Comparison of ENCODE assay signal across 11 cellular contexts in the genomic region with DNA sequence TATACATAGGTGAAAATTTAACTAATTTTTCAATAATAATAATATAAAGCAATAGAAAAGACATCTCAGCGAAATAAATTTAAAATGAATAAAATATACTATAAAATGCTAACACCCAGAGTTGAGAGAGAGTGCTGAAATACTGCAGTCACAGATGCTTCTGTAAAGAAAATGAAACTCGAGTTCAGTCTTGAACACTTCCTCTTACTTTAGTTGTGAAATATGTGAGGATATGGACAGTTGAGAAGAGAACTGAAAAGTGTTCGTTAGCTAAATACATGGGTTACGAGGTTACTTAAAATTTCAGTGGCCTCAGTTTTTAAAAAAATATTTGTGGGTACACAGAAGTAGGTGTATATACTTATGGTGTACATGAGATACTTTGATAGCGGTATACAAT.
A peak's percentile ranks its signal among the peaks of the same experiment; 100 is the strongest.
DNase-seq lines count a peak whose midpoint lies in the region; ATAC-seq and TF ChIP-seq lines count a peak whose summit lies in the region.
"Had no signal": no experiment of that assay in that cellular context is flagged by ENCODE, and none has a peak within 500 bp of the region (broad histone marks: within the 10 kb centered on the region; RNA-seq: fewer than 3 reads in every experiment).

No MANE protein-coding gene starts in this region.

- no peaks in the 10 kb centered on the region for H3K36me3 ChIP-seq in esophagus squamous epithelium

- no peaks in the 10 kb centered on the region for H3K27me3 Mint-ChIP-seq in endothelial cell (ENCODE audit: unreplicated experiment)

- H3K4me1 ChIP-seq in esophagus squamous epithelium: no peaks in the 10 kb centered on the region

- no peaks in the 10 kb centered on the region for H3K9me3 Mint-ChIP-seq in endothelial cell (ENCODE audit: unreplicated experiment)
- H3K9me3 Mint-ChIP-seq: activated naive CD8-positive, alpha-beta T cell treated with anti-CD3 and anti-CD28 coated beads for 36 hours had no signal

- no peak for TF ChIP-seq CTCF in esophagus squamous epithelium (IDR thresholded peaks at IDR 0.05)
- no peak for TF ChIP-seq CTCF in endothelial cell (IDR thresholded peaks at IDR 0.05; ENCODE audit: unreplicated experiment)

- H3K4me3 Mint-ChIP-seq in endothelial cell (ENCODE audit: unreplicated experiment): no peak overlapping the region
- H3K4me3 Mint-ChIP-seq: activated CD4-positive, alpha-beta T cell treated with anti-CD3 and anti-CD28 coated beads for 36 hours; activated naive CD8-positive, alpha-beta T cell treated with anti-CD3 and anti-CD28 coated beads for 36 hours had no signal

- no peaks in the 10 kb centered on the region for H3K36me3 Mint-ChIP-seq in endothelial cell (ENCODE audit: low read depth, unreplicated experiment)
- H3K36me3 Mint-ChIP-seq: activated naive CD8-positive, alpha-beta T cell treated with anti-CD3 and anti-CD28 coated beads for 36 hours had no signal

- intact Hi-C loops in esophagus squamous epithelium (cut with DNase I): no loop called here

- no peak overlapping the region for H3K27ac Mint-ChIP-seq in endothelial cell (ENCODE audit: unreplicated experiment)
- H3K27ac Mint-ChIP-seq: activated CD4-positive, alpha-beta T cell treated with anti-CD3 and anti-CD28 coated beads for 36 hours; activated naive CD8-positive, alpha-beta T cell treated with anti-CD3 and anti-CD28 coated beads for 36 hours had no signal

- H3K9me3 ChIP-seq in esophagus squamous epithelium: no peaks in the 10 kb centered on the region

- H3K27me3 ChIP-seq in esophagus squamous epithelium: no peaks in the 10 kb centered on the region

- no peak overlapping the region for H3K27ac ChIP-seq in esophagus squamous epithelium
- no peak overlapping the region for H3K27ac ChIP-seq in substantia nigra (ENCODE audit: low read depth, low read length, poor library complexity, severe bottlenecking)

- WGBS in esophagus squamous epithelium, 2 donors: 71 to 79% methylated on average over 5 of the region's 5 CpGs

- ATAC-seq in GM18498 (IDR thresholded peaks at IDR 0.05; ENCODE audit: unreplicated experiment) (peak; percentile 98), GM21423 (IDR thresholded peaks at IDR 0.05; ENCODE audit: unreplicated experiment) (peak; percentile 87), HG03095 (IDR thresholded peaks at IDR 0.05; ENCODE audit: unreplicated experiment) (peak; percentile 96)
- ATAC-seq: activated CD4-positive, alpha-beta T cell treated with anti-CD3 and anti-CD28 coated beads for 36 hours had no signal

- no peaks in the 10 kb centered on the region for H3K4me1 Mint-ChIP-seq in endothelial cell (ENCODE audit: unreplicated experiment)
- H3K4me1 Mint-ChIP-seq: activated CD4-positive, alpha-beta T cell treated with anti-CD3 and anti-CD28 coated beads for 36 hours; activated naive CD8-positive, alpha-beta T cell treated with anti-CD3 and anti-CD28 coated beads for 36 hours had no signal

- H3K4me3 ChIP-seq in esophagus squamous epithelium: no peak overlapping the region

- TF ChIP-seq POLR2A in esophagus squamous epithelium (IDR thresholded peaks at IDR 0.05): no peak

- DNase-seq in NOMO-1 (lab: John Stamatoyannopoulos, UW; ENCODE audit: unreplicated experiment in 2 of 2): peak; percentile 22 to 94
- DNase-seq in esophagus squamous epithelium (lab: John Stamatoyannopoulos, UW): no peak
- no peak for DNase-seq in endothelial cell (ENCODE audit: low spot score)
- no peak for DNase-seq in substantia nigra (lab: John Stamatoyannopoulos, UW)
- DNase-seq in activated effector memory CD4-positive, alpha-beta T cell treated with Interleukin-2 at 50 U/mL for 16 hours: no peak
- DNase-seq: activated CD4-positive, alpha-beta T cell treated with anti-CD3 and anti-CD28 coated beads for 36 hours; activated naive CD8-positive, alpha-beta T cell treated with anti-CD3 and anti-CD28 coated beads for 36 hours; NCI-H187 treated with DMSO at 0.1 percent for 48 hours had no signal

Comparison
In these comparisons a context has a peak if more than half of its experiments do, and no peak if none do; other contexts are left out.
1. DNase-seq: peak in NOMO-1 (2 of 2); none in esophagus squamous epithelium (single experiment), endothelial cell (single experiment), substantia nigra (0 of 49) and activated effector memory CD4-positive, alpha-beta T cell treated with Interleukin-2 at 50 U/mL for 16 hours (single experiment).
2. Peak in every context shown above with its lines, with median percentiles within 50 percentile points of each other: ATAC-seq.